ENCODE assay signal across 7 cellular contexts in the genomic region with DNA sequence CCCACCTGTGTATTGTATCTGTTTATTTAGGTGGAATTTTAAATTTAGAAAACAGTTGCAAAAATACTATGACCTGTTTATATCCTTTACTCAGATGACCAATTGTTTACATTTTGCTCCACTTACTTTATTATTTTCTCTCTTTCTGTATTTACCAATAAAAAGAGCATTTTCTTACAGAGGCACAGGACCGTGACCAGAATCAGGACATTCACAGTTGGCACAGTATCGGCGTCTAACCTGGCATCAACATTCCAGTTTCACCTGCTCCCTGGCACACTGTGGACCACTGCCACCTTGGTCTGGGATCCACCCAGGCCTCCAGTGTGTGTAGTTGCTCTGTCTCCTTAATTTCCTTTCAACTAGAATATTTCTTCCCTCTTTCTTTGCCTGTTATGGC. TPM values are rescaled to one million over a fixed set of nuclear protein-coding genes. Genes with fewer than 3 reads are reported as not detected.
"Had no signal": no experiment of that assay in that cellular context is flagged by ENCODE, and none has a peak within 500 bp of the region (broad histone marks: within the 10 kb centered on the region; RNA-seq: fewer than 3 reads in every experiment).

No MANE protein-coding gene starts in this region.

RNA-seq across cellular contexts. Expression of a gene that starts 39.9 kb away (rescaled TPM):
- total RNA-seq: OCI-LY7, PC-3, PC-9, SJCRH30, SJSA1, T-cell had no signal
- polyA plus RNA-seq: SK-N-SH had no signal
